ENCODE assay signal across 7 cellular contexts in the genomic region with DNA sequence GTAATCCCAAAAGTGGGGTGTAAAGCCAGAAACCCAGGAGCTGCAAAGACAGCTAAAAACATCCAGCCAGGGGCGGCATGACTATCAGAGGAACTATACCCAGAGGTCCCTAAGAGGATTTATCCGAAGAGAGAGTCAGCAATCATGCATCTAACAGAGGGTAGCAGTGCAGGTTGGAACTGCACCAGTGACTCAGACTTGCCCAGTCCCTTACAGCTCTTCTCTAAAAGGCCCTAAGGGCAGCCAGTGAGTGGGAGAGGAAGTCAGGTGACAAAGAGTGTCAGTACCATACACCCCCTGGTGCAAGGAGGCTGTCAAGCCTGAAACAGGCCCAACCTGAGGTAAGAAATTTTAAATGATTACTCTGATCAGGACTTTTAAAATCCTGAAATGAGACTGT.
DNase-seq lines count a peak whose midpoint lies in the region; ATAC-seq, FAIRE-seq and TF ChIP-seq lines count a peak whose summit lies in the region.

No MANE protein-coding gene starts in this region.

- H3K4me1 Mint-ChIP-seq in activated naive CD4-positive, alpha-beta T cell treated with anti-CD3 and anti-CD28 coated beads, Interleukin-2, amount 10 ng/mL, durations not matched to agents 7 days and 5 days: peaks cover 45% of the 10 kb centered on the region

- H3K27ac Mint-ChIP-seq in activated naive CD4-positive, alpha-beta T cell treated with anti-CD3 and anti-CD28 coated beads, Interleukin-2, amount 10 ng/mL, durations not matched to agents 7 days and 5 days: no peak overlapping the region

- no peak overlapping the region for H3K4me3 ChIP-seq in pancreas

- peaks cover 41% of the 10 kb centered on the region for H3K36me3 Mint-ChIP-seq in activated naive CD4-positive, alpha-beta T cell treated with anti-CD3 and anti-CD28 coated beads, Interleukin-2, amount 10 ng/mL, durations not matched to agents 7 days and 5 days

- ATAC-seq in GM18511 (IDR thresholded peaks at IDR 0.05; ENCODE audit: unreplicated experiment) (peak; percentile 87), GM21737 (IDR thresholded peaks at IDR 0.05; ENCODE audit: unreplicated experiment) (peak; percentile 92), pancreas (peak in 3 of 4 donors; percentile 32 to 39 (median 39))

- H3K4me3 Mint-ChIP-seq in activated naive CD4-positive, alpha-beta T cell treated with anti-CD3 and anti-CD28 coated beads, Interleukin-2, amount 10 ng/mL, durations not matched to agents 7 days and 5 days: no peak overlapping the region

- WGBS in pancreas, 2 donors: 94 to 95% methylated on average over 2 of the region's 2 CpGs

- intact Hi-C loops in pancreas (cut with DNase I): no loop called here

- peaks cover 2% of the 10 kb centered on the region for H3K9me3 Mint-ChIP-seq in activated naive CD4-positive, alpha-beta T cell treated with anti-CD3 and anti-CD28 coated beads, Interleukin-2, amount 10 ng/mL, durations not matched to agents 7 days and 5 days

- peaks cover 0 to 5% (median 0%) of the 10 kb centered on the region in 3 donors for H3K4me1 ChIP-seq in pancreas

- FAIRE-seq in pancreas (lab: Jason Lieb, UNC): no peak

- peak; percentile 48 for DNase-seq in LHCN-M2 (ENCODE audit: low read depth)
- peak; percentile 24 for DNase-seq in activated naive CD4-positive, alpha-beta T cell treated with anti-CD3 and anti-CD28 coated beads, Interleukin-2, amount 10 ng/mL, durations not matched to agents 7 days and 5 days
- DNase-seq in pancreas: no peak
- no peak for DNase-seq in NCI-H1105 treated with DMSO at 0.1 percent for 48 hours (lab: John Stamatoyannopoulos, UW)
- no peak for DNase-seq in SHP77 treated with DMSO at 0.1 percent for 48 hours (lab: John Stamatoyannopoulos, UW)

- no peaks in the 10 kb centered on the region for H3K9me3 ChIP-seq in pancreas

- H3K27me3 Mint-ChIP-seq in activated naive CD4-positive, alpha-beta T cell treated with anti-CD3 and anti-CD28 coated beads, Interleukin-2, amount 10 ng/mL, durations not matched to agents 7 days and 5 days: no peaks in the 10 kb centered on the region

- H3K36me3 ChIP-seq in pancreas: no peaks in the 10 kb centered on the region

- TF ChIP-seq CTCF in pancreas (IDR thresholded peaks at IDR 0.05): no peak

- no peak overlapping the region for H3K27ac ChIP-seq in pancreas

- H3K27me3 ChIP-seq in pancreas: no peaks in the 10 kb centered on the region

- CTCF ChIA-PET in activated naive CD4-positive, alpha-beta T cell treated with anti-CD3 and anti-CD28 coated beads, Interleukin-2, amount 10 ng/mL, durations not matched to agents 7 days and 5 days (lab: Charles Lee): interaction anchor here (0.6 to 3.2 kb wide), 7 partner anchors 10 to 230 kb away, joined by 3 to 14 read pairs (median 3); no protein-coding TSS in a partner anchor

Comparison
In these comparisons a context has a peak if more than half of its experiments do, and no peak if none do; other contexts are left out.
1. ATAC-seq: peak in every context shown above with its lines; median percentile 92 in GM21737; 87 in GM18511; 39 in pancreas.
2. DNase-seq: peak in LHCN-M2 (single experiment) and activated naive CD4-positive, alpha-beta T cell treated with anti-CD3 and anti-CD28 coated beads, Interleukin-2, amount 10 ng/mL, durations not matched to agents 7 days and 5 days (single experiment); none in pancreas (0 of 6), NCI-H1105 treated with DMSO at 0.1 percent for 48 hours (single experiment) and SHP77 treated with DMSO at 0.1 percent for 48 hours (single experiment).